ENCODE assay signal across 27 cellular contexts in genomic region chr18:52175406-52175805, GRCh38.
"Had no signal": no experiment of that assay in that cellular context is flagged by ENCODE, and none has a peak within 500 bp of the region (broad histone marks: within the 10 kb centered on the region; RNA-seq: fewer than 3 reads in every experiment).

No MANE protein-coding gene starts in this region.

- H3K36me3 Mint-ChIP-seq: immature natural killer cell; memory B cell; natural killer cell; stimulated activated naive B cell treated with anti-CD40 and anti-IgM and Interleukin-4, amounts not matched to agents 10 μg/mL and 1 μg/mL and 100 μg/mL, for 72 hours had no signal

- H3K27ac ChIP-seq: colonic mucosa, esophagus squamous epithelium, lower lobe of right lung, ovary, psoas muscle, sigmoid colon, thoracic aorta, tibial nerve, upper lobe of right lung, uterus had no signal

- H3K9me3 ChIP-seq: colonic mucosa, esophagus squamous epithelium, lower lobe of right lung, ovary, psoas muscle, sigmoid colon, thoracic aorta, tibial nerve, upper lobe of right lung, uterus had no signal

- H3K4me1 ChIP-seq: colonic mucosa, esophagus squamous epithelium, lower lobe of right lung, psoas muscle, sigmoid colon, tibial nerve, upper lobe of right lung, uterus had no signal

- ATAC-seq: left ventricle myocardium superior; lower lobe of right lung; natural killer cell; psoas muscle; right cardiac atrium; stimulated activated naive B cell treated with anti-CD40 and anti-IgM and Interleukin-4, amounts not matched to agents 10 μg/mL and 1 μg/mL and 100 μg/mL, for 72 hours; upper lobe of right lung had no signal

- H3K4me3 Mint-ChIP-seq: dendritic cell treated with granulocyte-macrophage colony-stimulating factor and Interleukin-4, amounts not matched to agents 40 ng/mL and 50 ng/mL, for 4 days; endodermal cell; immature natural killer cell; memory B cell; natural killer cell; stimulated activated naive B cell treated with anti-CD40 and anti-IgM and Interleukin-4, amounts not matched to agents 10 μg/mL and 1 μg/mL and 100 μg/mL, for 72 hours; stimulated activated naive CD8-positive, alpha-beta T cell treated with anti-CD3 and anti-CD28 coated beads, Interleukin-15, Interleukin-2, amounts not matched to agents 100 ng/mL and 50 ng/mL, for 24 hours had no signal

- H3K4me1 Mint-ChIP-seq: endodermal cell; immature natural killer cell; memory B cell; natural killer cell; stimulated activated naive B cell treated with anti-CD40 and anti-IgM and Interleukin-4, amounts not matched to agents 10 μg/mL and 1 μg/mL and 100 μg/mL, for 72 hours had no signal

- DNase-seq: colonic mucosa; effector CD8-positive, alpha-beta T cell; endodermal cell; erythroblast; esophagus squamous epithelium; hypothalamus; immature natural killer cell; islet precursor cell; left ventricle myocardium superior; lower lobe of right lung; natural killer cell; occipital lobe; ovary; posterior cingulate gyrus; psoas muscle; right cardiac atrium; sigmoid colon; stimulated activated CD4-positive, alpha-beta T cell treated with anti-CD3 and anti-CD28 coated beads, Interleukin-4, amount 100 ng/mL, for 4 hours; stimulated activated naive B cell treated with anti-CD40 and anti-IgM and Interleukin-4, amounts not matched to agents 10 μg/mL and 1 μg/mL and 100 μg/mL, for 72 hours; upper lobe of right lung; uterus had no signal

- H3K27me3 ChIP-seq: colonic mucosa, esophagus squamous epithelium, ovary, sigmoid colon, tibial nerve, upper lobe of right lung, uterus had no signal

- H3K36me3 ChIP-seq: colonic mucosa, esophagus squamous epithelium, lower lobe of right lung, ovary, sigmoid colon, thoracic aorta, tibial nerve, upper lobe of right lung, uterus had no signal

- FAIRE-seq: frontal cortex had no signal

- H3K27ac Mint-ChIP-seq: dendritic cell treated with granulocyte-macrophage colony-stimulating factor and Interleukin-4, amounts not matched to agents 40 ng/mL and 50 ng/mL, for 4 days; endodermal cell; immature natural killer cell; memory B cell; natural killer cell; stimulated activated naive B cell treated with anti-CD40 and anti-IgM and Interleukin-4, amounts not matched to agents 10 μg/mL and 1 μg/mL and 100 μg/mL, for 72 hours; stimulated activated naive CD8-positive, alpha-beta T cell treated with anti-CD3 and anti-CD28 coated beads, Interleukin-15, Interleukin-2, amounts not matched to agents 100 ng/mL and 50 ng/mL, for 24 hours had no signal

- H3K9me3 Mint-ChIP-seq: dendritic cell treated with granulocyte-macrophage colony-stimulating factor and Interleukin-4, amounts not matched to agents 40 ng/mL and 50 ng/mL, for 4 days; endodermal cell had no signal

- H3K4me3 ChIP-seq: colonic mucosa, esophagus squamous epithelium, lower lobe of right lung, ovary, psoas muscle, sigmoid colon, thoracic aorta, tibial nerve, upper lobe of right lung, uterus had no signal

- H3K27me3 Mint-ChIP-seq: dendritic cell treated with granulocyte-macrophage colony-stimulating factor and Interleukin-4, amounts not matched to agents 40 ng/mL and 50 ng/mL, for 4 days; memory B cell; stimulated activated naive B cell treated with anti-CD40 and anti-IgM and Interleukin-4, amounts not matched to agents 10 μg/mL and 1 μg/mL and 100 μg/mL, for 72 hours; stimulated activated naive CD8-positive, alpha-beta T cell treated with anti-CD3 and anti-CD28 coated beads, Interleukin-15, Interleukin-2, amounts not matched to agents 100 ng/mL and 50 ng/mL, for 24 hours had no signal
